ENCODE assay signal across 8 cellular contexts in the genomic region with DNA sequence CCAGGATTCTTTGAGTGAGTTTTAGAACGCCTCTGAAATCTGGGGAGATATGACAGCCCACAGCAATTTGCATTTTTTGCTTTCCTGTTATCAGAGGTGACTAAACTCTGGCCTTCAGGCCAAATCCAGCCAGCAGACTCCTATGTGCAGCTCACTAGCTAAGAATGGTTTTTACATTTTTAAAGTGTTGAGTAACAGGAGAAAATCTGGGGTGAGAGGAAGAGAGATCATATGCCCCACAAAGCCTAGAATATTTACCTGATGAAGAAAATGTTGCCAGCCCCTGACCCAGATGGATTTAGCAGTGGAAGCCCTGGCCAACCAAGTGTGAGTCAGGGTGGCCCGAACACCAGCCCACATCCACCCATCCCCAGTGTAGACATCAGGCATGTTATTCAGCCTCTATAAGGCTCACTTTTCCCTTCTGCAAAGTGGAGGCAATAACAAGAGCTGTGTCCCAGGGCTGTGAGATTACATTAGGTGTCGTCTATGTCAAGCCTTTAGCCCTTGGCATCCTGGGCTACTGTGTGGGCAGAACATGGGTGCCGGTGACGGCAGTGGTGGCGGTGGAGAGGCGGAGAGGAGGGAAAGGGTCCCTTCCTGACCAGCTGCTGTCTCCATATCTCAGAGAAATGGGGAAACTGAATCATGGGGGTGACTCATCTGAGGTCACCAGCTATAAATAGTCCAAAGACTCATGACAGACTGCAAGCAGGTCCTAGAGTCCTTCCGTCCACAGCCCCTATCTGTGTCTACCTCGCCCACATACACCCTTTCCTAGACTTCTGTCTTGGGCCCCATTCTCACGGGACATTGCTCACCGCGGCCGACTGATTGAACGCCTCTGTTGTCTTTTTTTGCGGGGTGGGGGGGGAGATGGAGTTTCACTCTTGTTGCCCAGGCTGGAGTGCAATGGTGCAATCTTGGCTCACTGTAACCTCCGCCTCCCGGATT.
DNase-seq lines count a peak whose midpoint lies in the region.

No MANE protein-coding gene starts in this region.

- H3K27me3 Mint-ChIP-seq in activated T-cell treated with anti-CD3 and anti-CD28 coated beads, Interleukin-2, amount 50 U/mL, for 24 hours = no peaks in the 10 kb centered on the region

- H3K4me3 Mint-ChIP-seq in activated T-cell treated with anti-CD3 and anti-CD28 coated beads, Interleukin-2, amount 50 U/mL, for 24 hours = peak overlapping the region; percentile 47

- DNase-seq in GM04504 (ENCODE audit: low read depth) = peak; percentile 82
- peak; percentile 97 for DNase-seq in HCEC 1CT
- peak; percentile 96 for DNase-seq in NCI-H226
- peak; percentile 77 for DNase-seq in activated T-cell treated with anti-CD3 and anti-CD28 coated beads, Interleukin-2, amount 50 U/mL, for 24 hours
- peak; percentile 67 for DNase-seq in foreskin melanocyte
- peak; percentile 87 for DNase-seq in skeletal muscle cell (ENCODE audit: low read depth)
- DNase-seq in effector CD4-positive, alpha-beta T cell = no peak
- DNase-seq in DMS 273 (lab: John Stamatoyannopoulos, UW; ENCODE audit: unreplicated experiment) = no peak

- peaks cover 42% of the 10 kb centered on the region for H3K4me1 Mint-ChIP-seq in activated T-cell treated with anti-CD3 and anti-CD28 coated beads, Interleukin-2, amount 50 U/mL, for 24 hours (ENCODE audit: low read depth)

- H3K4me3 ChIP-seq in skeletal muscle cell (ENCODE audit: low read depth, low read length) = no peak overlapping the region

- H3K27ac Mint-ChIP-seq in activated T-cell treated with anti-CD3 and anti-CD28 coated beads, Interleukin-2, amount 50 U/mL, for 24 hours = peak overlapping the region; percentile 95

- H3K9me3 Mint-ChIP-seq in activated T-cell treated with anti-CD3 and anti-CD28 coated beads, Interleukin-2, amount 50 U/mL, for 24 hours = no peaks in the 10 kb centered on the region

- no peaks in the 10 kb centered on the region for H3K36me3 Mint-ChIP-seq in activated T-cell treated with anti-CD3 and anti-CD28 coated beads, Interleukin-2, amount 50 U/mL, for 24 hours (ENCODE audit: low read depth)

Comparison
In these comparisons a context has a peak if more than half of its experiments do, and no peak if none do; other contexts are left out.
1. DNase-seq: peak in GM04504 (single experiment), HCEC 1CT (single experiment), NCI-H226 (single experiment), activated T-cell treated with anti-CD3 and anti-CD28 coated beads, Interleukin-2, amount 50 U/mL, for 24 hours (single experiment), foreskin melanocyte (single experiment) and skeletal muscle cell (single experiment); none in effector CD4-positive, alpha-beta T cell (single experiment) and DMS 273 (single experiment).